ENCODE assay signal across 8 cellular contexts in genomic region chr1:1116701-1117468, GRCh38. TPM values are rescaled to one million over a fixed set of nuclear protein-coding genes. Genes with fewer than 3 reads are reported as not detected.
DNase-seq lines count a peak whose midpoint lies in the region; TF ChIP-seq lines count a peak whose summit lies in the region.

No MANE protein-coding gene starts in this region.

- no peaks in the 10 kb centered on the region for H4K20me1 ChIP-seq in OCI-LY7 (ENCODE audit: insufficient read depth, low read length)

- H3K9me2 ChIP-seq in OCI-LY7 (ENCODE audit: insufficient read depth, low read length) = no peaks in the 10 kb centered on the region

- TF ChIP-seq POLR2A in lower leg skin (IDR thresholded peaks at IDR 0.05) (no peak), testis (IDR thresholded peaks at IDR 0.05) (no peak)

- H3K4me3 ChIP-seq in OCI-LY7 (ENCODE audit: low read depth, low read length, poor library complexity, severe bottlenecking) = peak overlapping the region; percentile 95
- H3K4me3 ChIP-seq in lower leg skin (ENCODE audit: low read depth, poor library complexity, severe bottlenecking) = peak overlapping the region; percentile 38
- peak overlapping the region; percentile 81 to 92 for H3K4me3 ChIP-seq in testis

- peaks cover 32% of the 10 kb centered on the region for H3K36me3 Mint-ChIP-seq in brain

- no TSS peak for BruUV-seq in OCI-LY7 (replicated peaks; lab: Mats Ljungman, UMichigan)

- 0 out of 2 replicates have a peak, but pooled peaks cover 4% of the 10 kb centered on the region for H3K79me2 ChIP-seq in OCI-LY7 (ENCODE audit: insufficient read depth, low read depth, low read length)

- peak overlapping the region; percentile 60 to 74 (median 70) for H3K4me3 Mint-ChIP-seq in brain

- H3K27me3 Mint-ChIP-seq in brain = peaks cover 12% of the 10 kb centered on the region

- intact Hi-C loops in OCI-LY7 (cut with micrococcal nuclease; ENCODE audit: unreplicated experiment) (loop anchor here (1.0 to 5.0 kb wide), 4 partner anchors 84 to 190 kb away; partner anchors contain the start of genes ACAP3, B3GALT6, PUSL1 and SDF4), lower leg skin (cut with DNase I; ENCODE audit: low total_unique reads) (no loop called here), testis (cut with DNase I; ENCODE audit: low total_unique reads) (no loop called here)

- H3K4me1 ChIP-seq in OCI-LY7 (ENCODE audit: insufficient read depth, low read length, poor library complexity, severe bottlenecking) (peaks cover 5% of the 10 kb centered on the region), testis (no peaks in the 10 kb centered on the region)

- H3K4me1 Mint-ChIP-seq in brain = peaks cover 25% of the 10 kb centered on the region

- in situ Hi-C loops in GM13976 (cut with MboI; ENCODE audit: low sequenced_read_pairs, unreplicated experiment) = no loop called here

- peak overlapping the region; percentile 76 for H3K4me2 ChIP-seq in OCI-LY7 (ENCODE audit: low read length)

- WGBS in lower leg skin, 2 donors = 9 to 14% methylated on average over 31 to 36 of the region's 47 CpGs
- WGBS in testis, 2 donors = 7 to 26% methylated on average over 7 to 44 of the region's 47 CpGs

- H3K9me3 Mint-ChIP-seq in brain = peaks cover 3 to 18% (median 6%) of the 10 kb centered on the region in 5 experiments

- no peak overlapping the region for H3K27ac ChIP-seq in OCI-LY7 (ENCODE audit: low read depth, low read length, poor library complexity, severe bottlenecking)
- H3K27ac ChIP-seq in testis = no peak overlapping the region

- peaks cover 7% of the 10 kb centered on the region; the same call in 1 of the 2 replicates for H3K9me3 ChIP-seq in OCI-LY7 (ENCODE audit: low read length)
- no peaks in the 10 kb centered on the region for H3K9me3 ChIP-seq in testis

- peaks cover 16% of the 10 kb centered on the region for H3K36me3 ChIP-seq in OCI-LY7 (ENCODE audit: insufficient read depth, low read length)
- no peaks in the 10 kb centered on the region for H3K36me3 ChIP-seq in testis (ENCODE audit: low read depth, missing control alignments)

- TF ChIP-seq CTCF in GM13976 (IDR thresholded peaks at IDR 0.05; ENCODE audit: borderline replicate concordance, control extremely low read depth, extremely low read depth, insufficient read depth, missing control alignments) = no peak
- TF ChIP-seq CTCF in OCI-LY7 (conservative IDR thresholded peaks at IDR 0.05; ENCODE audit: low read length) = no peak
- no peak for TF ChIP-seq CTCF in brain (conservative IDR thresholded peaks at IDR 0.05)
- no peak for TF ChIP-seq CTCF in lower leg skin (IDR thresholded peaks at IDR 0.05)
- TF ChIP-seq CTCF in testis (IDR thresholded peaks at IDR 0.05) = no peak

- POLR2A ChIA-PET in OCI-LY7 (lab: Charles Lee) = no interaction called here

- DNase-seq in GM13976 (ENCODE audit: low spot score) (peak; percentile 52), OCI-LY7 (ENCODE audit: low spot score) (no peak), lower leg skin (ENCODE audit: low spot score in 2 of 2) (no peak), testis (no peak), NCI-H2029 (lab: John Stamatoyannopoulos, UW) (no peak), OCI-M1 (lab: John Stamatoyannopoulos, UW) (no peak), Ammon's horn (ENCODE audit: low spot score) (no peak)

- H2AFZ ChIP-seq in OCI-LY7 (ENCODE audit: low read length) = peak overlapping the region; percentile 85

- H3K27ac Mint-ChIP-seq in brain = no peak overlapping the region

- CTCF ChIA-PET in OCI-LY7 (lab: Charles Lee; ENCODE audit: unreplicated experiment) = interaction anchor here (0.6 kb wide), 1 partner anchor 248 kb away, joined by 3 read pairs; no protein-coding TSS in a partner anchor

- H3K27me3 ChIP-seq in testis = no peaks in the 10 kb centered on the region

RNA-seq across cellular contexts. Expression of gene C1orf159, which starts 1.0 kb away (rescaled TPM):
- total RNA-seq in OCI-LY7 (2014; rRNA removed; shearing (Covaris generic)) = 13.1 and 27.6 TPM in 2 replicates
- 24.1 and 24.5 TPM in 2 replicates for total RNA-seq in OCI-LY7 (2022)
- 10.8 TPM for polyA plus RNA-seq in brain (ENCODE audit: insufficient read depth, low read depth, low replicate concordance)
- total RNA-seq in lower leg skin = 10 to 100 TPM; 16.1 to 36.0 (median 21.5) TPM
- total RNA-seq in testis = 10 to 100 TPM; 50.7 to 68.3 TPM
- polyA plus RNA-seq in testis (ENCODE audit: insufficient read depth, low read depth, low replicate concordance) = 40.7 TPM

RNA-seq across cellular contexts. Expression of gene RNF223, which starts 42.8 kb away (rescaled TPM):
- total RNA-seq in OCI-LY7 (2014; rRNA removed; shearing (Covaris generic)) = not detected in 2 replicates
- not detected in 2 replicates for total RNA-seq in OCI-LY7 (2022)
- polyA plus RNA-seq in brain (ENCODE audit: insufficient read depth, low read depth, low replicate concordance) = not detected
- total RNA-seq in lower leg skin = 10 to 100 TPM in 2 of 4 donors, 1 to 10 TPM in 2; 9.4 to 19.5 (median 10.5) TPM
- total RNA-seq in testis = under 1 TPM; 0.19 to 0.31 TPM
- polyA plus RNA-seq in testis (ENCODE audit: insufficient read depth, low read depth, low replicate concordance) = not detected

RNA-seq across cellular contexts. Expression of gene TTLL10, which starts 56.8 kb away (rescaled TPM):
- not detected in 2 replicates for total RNA-seq in OCI-LY7 (2014; rRNA removed; shearing (Covaris generic))
- total RNA-seq in OCI-LY7 (2022) (not detected in 2 replicates), lower leg skin (not detected), testis (10 to 100 TPM; 20.4 to 58.0 TPM)
- polyA plus RNA-seq in brain (ENCODE audit: insufficient read depth, low read depth, low replicate concordance) (1.7 TPM), testis (ENCODE audit: insufficient read depth, low read depth, low replicate concordance) (44.9 TPM)

Comparison
In these comparisons a context has a peak if more than half of its experiments do, and no peak if none do; other contexts are left out.
1. H3K4me3 ChIP-seq: peak in every context shown above with its lines; median percentile 95 in OCI-LY7; 86 in testis; 38 in lower leg skin.
2. RNA of gene RNF223, which starts 42.8 kb away (total RNA-seq): 9.4 to 19.5 TPM in lower leg skin; 0.19 to 0.31 TPM in testis and not detected in OCI-LY7; every median in the first group is over 4 times any median in the second.
3. RNA of gene TTLL10, which starts 56.8 kb away (total RNA-seq): 20.4 to 58.0 TPM in testis; not detected in lower leg skin and not detected in OCI-LY7; every median in the first group is over 10 times any median in the second.